In genomic region chr9:121550041-121550440, GRCh38 we compare ENCODE assay signal across 16 cellular contexts. TPM values are rescaled to one million over a fixed set of nuclear protein-coding genes. Genes with fewer than 3 reads are reported as not detected.
A peak's percentile ranks its signal among the peaks of the same experiment; 100 is the strongest.
DNase-seq lines count a peak whose midpoint lies in the region; ATAC-seq, FAIRE-seq and TF ChIP-seq lines count a peak whose summit lies in the region.
"Had no signal": no experiment of that assay in that cellular context is flagged by ENCODE, and none has a peak within 500 bp of the region (broad histone marks: within the 10 kb centered on the region; RNA-seq: fewer than 3 reads in every experiment).

No MANE protein-coding gene starts in this region.

- CTCF ChIA-PET in A549 (lab: Yijun Ruan, JAX) (interaction anchor here (0.6 to 2.7 kb wide), 56 partner anchors 9 to 1697 kb away, joined by 3 to 41 read pairs (median 4); no protein-coding TSS in a partner anchor), PC-9 (lab: Charles Lee) (interaction anchor here (0.7 to 2.0 kb wide), 3 partner anchors 71 to 282 kb away, joined by 5 to 8 read pairs (median 5); partner anchors contain the start of gene GSN)

- POLR2A ChIA-PET in A549 (lab: Yijun Ruan, JAX) (no interaction called here), PC-9 (lab: Charles Lee; ENCODE audit: unreplicated experiment) (interaction anchor here (0.6 to 0.7 kb wide), 2 partner anchors 265 to 568 kb away, joined by 3 to 4 read pairs; no protein-coding TSS in a partner anchor)

- TF ChIP-seq POLR2A in A549 (IDR thresholded peaks at IDR 0.05; ENCODE audit: low read length) = no peak

- H3K4me3 ChIP-seq in A549 (no peak overlapping the region), DOHH2 (ENCODE audit: low read length) (no peak overlapping the region), PC-9 (peak overlapping the region; percentile 46; the same call in 1 of the 2 replicates)
- H3K4me3 ChIP-seq: K562 had no signal

- H3K27me3 ChIP-seq in DOHH2 (ENCODE audit: control insufficient read depth, low read length) (peaks cover 8% of the 10 kb centered on the region; the same call in 1 of the 2 replicates), PC-9 (ENCODE audit: insufficient read depth, low read depth) (no peaks in the 10 kb centered on the region)

- intact Hi-C loops in PC-9 (cut with micrococcal nuclease; ENCODE audit: unreplicated experiment) = loop anchor here (1.0 to 5.0 kb wide), 5 partner anchors 23 to 442 kb away; no protein-coding TSS in a partner anchor

- H3K4me2 ChIP-seq in A549 (peak overlapping the region; percentile 83), DOHH2 (ENCODE audit: low read length) (peak overlapping the region; percentile 65), PC-9 (peak overlapping the region; percentile 73)

- TF ChIP-seq RAD21 in A549 (conservative IDR thresholded peaks at IDR 0.05 in 1 of 2, IDR thresholded peaks at IDR 0.05 in 1 of 2) = no peak

- no peak for TF ChIP-seq EP300 in A549 (IDR thresholded peaks at IDR 0.05)

- no TSS peak for BruUV-seq in PC-9 (replicated peaks; lab: Mats Ljungman, UMichigan)

- H3K27me3 Mint-ChIP-seq in nephron (ENCODE audit: low read depth) = peaks cover 9% of the 10 kb centered on the region

- H3K9me2 ChIP-seq in DOHH2 (replicated peaks; ENCODE audit: control insufficient read depth, low read length) (no peaks in the 10 kb centered on the region), PC-9 (ENCODE audit: insufficient read depth) (no peaks in the 10 kb centered on the region)

- H2AFZ ChIP-seq in PC-9 = no peak overlapping the region

- H3K27ac ChIP-seq in A549 = no peak overlapping the region
- H3K27ac ChIP-seq in DOHH2 (ENCODE audit: low read depth, low read length) = no peak overlapping the region
- no peak overlapping the region for H3K27ac ChIP-seq in PC-9

- H3F3A ChIP-seq in DOHH2 (ENCODE audit: control insufficient read depth, insufficient read depth) (no peaks in the 10 kb centered on the region), PC-9 (ENCODE audit: insufficient read depth, low read depth) (peaks cover 14% of the 10 kb centered on the region)

- H3K36me3 Mint-ChIP-seq in nephron (ENCODE audit: low read depth) = no peaks in the 10 kb centered on the region
- H3K36me3 Mint-ChIP-seq: CD8-positive, alpha-beta T cell; stimulated activated effector memory CD8-positive, alpha-beta T cell treated with anti-CD3 and anti-CD28 coated beads, Interleukin-12 subunit alpha, Interleukin-12 subunit beta, amount 100 ng/mL, for 72 hours had no signal

- H3K79me2 ChIP-seq in DOHH2 (ENCODE audit: control insufficient read depth, low read length) (no peaks in the 10 kb centered on the region), PC-9 (ENCODE audit: low read depth) (no peaks in the 10 kb centered on the region)

- H3K4me1 Mint-ChIP-seq in nephron = peaks cover 7% of the 10 kb centered on the region

- ATAC-seq in A549 (no peak), GM18858 (IDR thresholded peaks at IDR 0.05; ENCODE audit: unreplicated experiment) (no peak), HG02981 (IDR thresholded peaks at IDR 0.05; ENCODE audit: unreplicated experiment) (no peak)

- H3K4me3 Mint-ChIP-seq in nephron = peak overlapping the region in 2 of 3 experiments; percentile 65 to 66
- H3K4me3 Mint-ChIP-seq: activated CD4-positive, alpha-beta memory T cell treated with anti-CD3 and anti-CD28 coated beads, Interleukin-2, amount 10 ng/mL, durations not matched to agents 7 days and 5 days; CD8-positive, alpha-beta T cell; stimulated activated effector memory CD8-positive, alpha-beta T cell treated with anti-CD3 and anti-CD28 coated beads, Interleukin-12 subunit alpha, Interleukin-12 subunit beta, amount 100 ng/mL, for 72 hours had no signal

- H3K4me1 ChIP-seq in A549 = peaks cover 13% of the 10 kb centered on the region; the same call in 2 of the 3 replicates
- H3K4me1 ChIP-seq in DOHH2 (ENCODE audit: control insufficient read depth, low read length) = peaks cover 6% of the 10 kb centered on the region
- H3K4me1 ChIP-seq in PC-9 (replicated peaks; ENCODE audit: insufficient read depth) = peaks cover 21% of the 10 kb centered on the region

- TF ChIP-seq CTCF in A549 (IDR thresholded peaks at IDR 0.05) = no peak
- TF ChIP-seq CTCF in DOHH2 (IDR thresholded peaks at IDR 0.05; ENCODE audit: low read depth, low read length, poor library complexity, severe bottlenecking) = no peak
- TF ChIP-seq CTCF in PC-9 (conservative IDR thresholded peaks at IDR 0.05) = no peak
- no peak for TF ChIP-seq CTCF in nephron (IDR thresholded peaks at IDR 0.05; ENCODE audit: unreplicated experiment in 3 of 3)

- H3K36me3 ChIP-seq in DOHH2 (ENCODE audit: control insufficient read depth, low read length) (no peaks in the 10 kb centered on the region), PC-9 (ENCODE audit: low read depth) (no peaks in the 10 kb centered on the region)

- DNase-seq in A549 (ENCODE audit: low read depth in 1 of 2, low spot score in 1 of 2) (no peak), PC-9 (peak in 1 of 2 experiments; percentile 2), NCI-H2227 treated with DMSO at 0.1 percent for 48 hours (lab: John Stamatoyannopoulos, UW) (no peak), SK-N-DZ (ENCODE audit: low spot score) (no peak)
- DNase-seq: NCI-H187 treated with DMSO at 0.1 percent for 48 hours had no signal

- WGBS in A549 (ENCODE audit: missing lambda C conversion rate) = 75% methylated on average over 6 of the region's 6 CpGs

- FAIRE-seq in A549 (lab: Jason Lieb, UNC) = no peak

- no peaks in the 10 kb centered on the region for H4K20me1 ChIP-seq in DOHH2 (ENCODE audit: control insufficient read depth, insufficient read depth, low read depth, low read length)
- H4K20me1 ChIP-seq in PC-9 (ENCODE audit: insufficient read depth) = no peaks in the 10 kb centered on the region

- H3K9me3 Mint-ChIP-seq in nephron = no peaks in the 10 kb centered on the region
- H3K9me3 Mint-ChIP-seq: activated CD4-positive, alpha-beta memory T cell treated with anti-CD3 and anti-CD28 coated beads, Interleukin-2, amount 10 ng/mL, durations not matched to agents 7 days and 5 days; CD8-positive, alpha-beta T cell; stimulated activated effector memory CD8-positive, alpha-beta T cell treated with anti-CD3 and anti-CD28 coated beads, Interleukin-12 subunit alpha, Interleukin-12 subunit beta, amount 100 ng/mL, for 72 hours had no signal

- H3K27ac Mint-ChIP-seq in nephron = no peak overlapping the region
- H3K27ac Mint-ChIP-seq: activated CD4-positive, alpha-beta memory T cell treated with anti-CD3 and anti-CD28 coated beads, Interleukin-2, amount 10 ng/mL, durations not matched to agents 7 days and 5 days; CD8-positive, alpha-beta T cell; stimulated activated effector memory CD8-positive, alpha-beta T cell treated with anti-CD3 and anti-CD28 coated beads, Interleukin-12 subunit alpha, Interleukin-12 subunit beta, amount 100 ng/mL, for 72 hours had no signal

- H3K9me3 ChIP-seq in A549 (no peaks in the 10 kb centered on the region), DOHH2 (ENCODE audit: control insufficient read depth, insufficient read depth, low read length) (no peaks in the 10 kb centered on the region), PC-9 (ENCODE audit: insufficient read depth, low read depth) (no peaks in the 10 kb centered on the region)

TF ChIP-seq in A549, 52 proteins besides CTCF, POLR2A, EP300 and RAD21:
- TF ChIP-seq REST (IDR thresholded peaks at IDR 0.05) (no peak), PBX3 (IDR thresholded peaks at IDR 0.05) (no peak), POLR2AphosphoS2 (conservative IDR thresholded peaks at IDR 0.05; ENCODE audit: low read length) (no peak)

RNA-seq across cellular contexts. Expression of gene GGTA1, which starts 50.4 kb away (rescaled TPM):
- polyA plus RNA-seq in A549 (2011; rRNA removed) (0.05 TPM in 1 of 2 replicates, not detected in the other), A549 (2017; fragmentation: RNase III; extraction: RNeasy Plus Mini Kit Qiagen cat#74134 plus additional on column Dnase treatment) (not detected in 3 replicates)
- not detected in 2 replicates for polyA plus RNA-seq in A549 (2012; cell fraction: cytosol; rRNA removed)
- not detected in 2 replicates for polyA plus RNA-seq in A549 (2012; cell fraction: nucleus; rRNA removed)
- polyA minus RNA-seq in A549 (2011; rRNA and poly(A)+ RNA removed) = not detected in 2 replicates
- total RNA-seq in PC-9 (2021) = not detected in 2 replicates
- polyA plus RNA-seq in SK-N-DZ (2014; cell fraction: cytosol; rRNA removed) = not detected in 2 replicates
- not detected in 2 replicates for polyA plus RNA-seq in SK-N-DZ (2014; cell fraction: nucleus; rRNA removed)
- total RNA-seq: activated CD4-positive, alpha-beta memory T cell treated with anti-CD3 and anti-CD28 coated beads, Interleukin-2, amount 10 ng/mL, durations not matched to agents 7 days and 5 days; CD8-positive, alpha-beta T cell; Daoy; fibroblast of villous mesenchyme; K562 had no signal
- polyA plus RNA-seq: AG04450 had no signal
